6 cellular contexts compared by ENCODE assay signal in genomic region chr12:69456239-69456638, GRCh38.
"Had no signal": no experiment of that assay in that cellular context is flagged by ENCODE, and none has a peak within 500 bp of the region (broad histone marks: within the 10 kb centered on the region; RNA-seq: fewer than 3 reads in every experiment).

No MANE protein-coding gene starts in this region.

- H3K4me3 ChIP-seq: K562 had no signal

- DNase-seq: IMR-90, KBM-7, KG1 had no signal

- ATAC-seq: HepG2, K562 had no signal

- H3K27ac ChIP-seq: HL-60 had no signal
